In genomic region chr5:143023447-143024096, GRCh38 we compare ENCODE assay signal across 9 cellular contexts.
DNase-seq lines count a peak whose midpoint lies in the region; ATAC-seq and TF ChIP-seq lines count a peak whose summit lies in the region.
"Had no signal": no experiment of that assay in that cellular context is flagged by ENCODE, and none has a peak within 500 bp of the region (broad histone marks: within the 10 kb centered on the region; RNA-seq: fewer than 3 reads in every experiment).

No MANE protein-coding gene starts in this region.

- TF ChIP-seq CTCF in fibroblast of mammary gland (conservative IDR thresholded peaks at IDR 0.05; ENCODE audit: control insufficient read depth, insufficient read depth, low read depth, low read length) (no peak), spleen (IDR thresholded peaks at IDR 0.05 in 8 of 11, conservative IDR thresholded peaks at IDR 0.05 in 3 of 11) (no peak)

- ATAC-seq in GM21390 (IDR thresholded peaks at IDR 0.05; ENCODE audit: unreplicated experiment) (peak; percentile 59), HG03565 (IDR thresholded peaks at IDR 0.05; ENCODE audit: unreplicated experiment) (peak; percentile 42)

- no peaks in the 10 kb centered on the region for H3K9me3 ChIP-seq in spleen

- H3K27me3 ChIP-seq in spleen (replicated peaks in 1 of 7): no peaks in the 10 kb centered on the region

- no peak overlapping the region for H3K4me3 ChIP-seq in fibroblast of mammary gland (ENCODE audit: control insufficient read depth, low read depth, low read length)
- no peak overlapping the region for H3K4me3 ChIP-seq in spleen

- H3K27ac ChIP-seq in spleen: no peak overlapping the region
- H3K27ac ChIP-seq: 22Rv1 had no signal

- intact Hi-C loops in spleen (cut with DNase I; ENCODE audit: low total_unique reads): no loop called here

- DNase-seq in DMS 273 (lab: John Stamatoyannopoulos, UW; ENCODE audit: unreplicated experiment) (peak; percentile 51), DMS 273 treated with DMSO at 0.1 percent for 48 hours (lab: John Stamatoyannopoulos, UW) (no peak), fibroblast of mammary gland (ENCODE audit: low read depth) (peak; percentile 34), superior temporal gyrus (ENCODE audit: extremely low spot score) (no peak), spleen (no peak)
- DNase-seq in stimulated activated CD8-positive, alpha-beta memory T cell treated with anti-CD3 and anti-CD28 coated beads, Interleukin-2, amount 100 ng/mL, for 48 hours (ENCODE audit: low read depth in 2 of 2): peak; percentile 23 to 41

- 49 to 65% (median 57%) methylated on average over 9 of the region's 9 CpGs for WGBS in spleen, 5 donors

- H3K4me1 ChIP-seq in spleen: peaks cover 0 to 28% (median 14%) of the 10 kb centered on the region in 6 donors

- TF ChIP-seq POLR2A in spleen (IDR thresholded peaks at IDR 0.05): no peak

- peaks cover 0 to 18% (median 0%) of the 10 kb centered on the region in 6 donors for H3K36me3 ChIP-seq in spleen

Comparison
In these comparisons a context has a peak if more than half of its experiments do, and no peak if none do; other contexts are left out.
1. DNase-seq: peak in DMS 273 (single experiment), fibroblast of mammary gland (single experiment) and stimulated activated CD8-positive, alpha-beta memory T cell treated with anti-CD3 and anti-CD28 coated beads, Interleukin-2, amount 100 ng/mL, for 48 hours (2 of 2); none in DMS 273 treated with DMSO at 0.1 percent for 48 hours (single experiment), superior temporal gyrus (single experiment) and spleen (single experiment).